In genomic region chr7:41979834-41980307, GRCh38 we compare ENCODE assay signal across 9 cellular contexts.
DNase-seq lines count a peak whose midpoint lies in the region; TF ChIP-seq lines count a peak whose summit lies in the region.
"Had no signal": no experiment of that assay in that cellular context is flagged by ENCODE, and none has a peak within 500 bp of the region (broad histone marks: within the 10 kb centered on the region; RNA-seq: fewer than 3 reads in every experiment).

No MANE protein-coding gene starts in this region.

- H3K4me1 ChIP-seq in OCI-LY3 (ENCODE audit: low read length): no peaks in the 10 kb centered on the region
- H3K4me1 ChIP-seq in fibroblast of lung (ENCODE audit: control insufficient read depth, extremely low read depth, insufficient read depth, low read length): peaks cover 7% of the 10 kb centered on the region
- H3K4me1 ChIP-seq in parathyroid adenoma: no peaks in the 10 kb centered on the region

- DNase-seq in NCI-H82 (lab: John Stamatoyannopoulos, UW): peak; percentile 24
- DNase-seq in NCI-H82 treated with DMSO at 0.1 percent for 48 hours (lab: John Stamatoyannopoulos, UW; ENCODE audit: unreplicated experiment): no peak
- DNase-seq in fibroblast of lung (ENCODE audit: low read depth in 2 of 2): peak; percentile 41 to 73
- DNase-seq in NCI-H2107 (lab: John Stamatoyannopoulos, UW): no peak
- DNase-seq in activated gamma-delta T cell treated with Interleukin-2 at 50 U/mL for 16 hours: no peak
- DNase-seq in cerebellar nuclear complex (lab: John Stamatoyannopoulos, UW): no peak

- H3K9ac ChIP-seq in OCI-LY3 (ENCODE audit: low read length) (no peak overlapping the region), fibroblast of lung (ENCODE audit: insufficient read depth, low read length) (no peak overlapping the region), parathyroid adenoma (no peak overlapping the region)
- H3K9ac ChIP-seq: BLaER1 treated with 17β-estradiol and CSF1 and Interleukin-3, amounts not matched to agents 10 nM and 100 nM had no signal

- 0 out of 2 replicates have a peak overlapping the region, but pooled peaks have one; percentile 57 for H2AFZ ChIP-seq in OCI-LY3 (ENCODE audit: low read depth, low read length)
- H2AFZ ChIP-seq in fibroblast of lung (ENCODE audit: low read length): no peak overlapping the region
- H2AFZ ChIP-seq in parathyroid adenoma: no peak overlapping the region

- no peak overlapping the region for H3K4me2 ChIP-seq in OCI-LY3 (ENCODE audit: low read length)
- H3K4me2 ChIP-seq in fibroblast of lung (ENCODE audit: extremely low read depth, insufficient read depth, low read length): peak overlapping the region; percentile 32
- no peak overlapping the region for H3K4me2 ChIP-seq in parathyroid adenoma (ENCODE audit: low read length)

- H4K20me1 ChIP-seq in OCI-LY3 (ENCODE audit: insufficient read depth, low read length) (no peaks in the 10 kb centered on the region), fibroblast of lung (ENCODE audit: control insufficient read depth, extremely low read depth, insufficient read depth, low read length) (no peaks in the 10 kb centered on the region)
- H4K20me1 ChIP-seq: BLaER1 treated with 17β-estradiol and CSF1 and Interleukin-3, amounts not matched to agents 10 nM and 100 nM had no signal

- no peak overlapping the region for H3K27ac ChIP-seq in OCI-LY3 (ENCODE audit: low read length)
- H3K27ac ChIP-seq in fibroblast of lung (ENCODE audit: insufficient read depth, low read length): no peak overlapping the region
- H3K27ac ChIP-seq in parathyroid adenoma: no peak overlapping the region
- H3K27ac ChIP-seq: BLaER1 treated with 17β-estradiol and CSF1 and Interleukin-3, amounts not matched to agents 10 nM and 100 nM had no signal

- no peaks in the 10 kb centered on the region for H3K9me3 ChIP-seq in OCI-LY3 (ENCODE audit: insufficient read depth, low read length)
- no peaks in the 10 kb centered on the region for H3K9me3 ChIP-seq in fibroblast of lung (ENCODE audit: control insufficient read depth, insufficient read depth, low read depth, low read length)
- H3K9me3 ChIP-seq in parathyroid adenoma (ENCODE audit: control insufficient read depth, low read length): no peaks in the 10 kb centered on the region
- H3K9me3 ChIP-seq: BLaER1 treated with 17β-estradiol and CSF1 and Interleukin-3, amounts not matched to agents 10 nM and 100 nM had no signal

- TF ChIP-seq CTCF in OCI-LY3 (IDR thresholded peaks at IDR 0.05; ENCODE audit: low read depth, low read length) (peak; percentile 66), fibroblast of lung (conservative IDR thresholded peaks at IDR 0.05 in 1 of 2, IDR thresholded peaks at IDR 0.05 in 1 of 2; ENCODE audit: low read depth in 1 of 2, low read length in 2 of 2) (peak; percentile 67 to 88), parathyroid adenoma (IDR thresholded peaks at IDR 0.05) (peak; percentile 51)

- H3K79me2 ChIP-seq in OCI-LY3 (ENCODE audit: low read length) (no peaks in the 10 kb centered on the region), fibroblast of lung (ENCODE audit: control insufficient read depth, insufficient read depth, low read length) (no peaks in the 10 kb centered on the region), parathyroid adenoma (no peaks in the 10 kb centered on the region)

- no peak overlapping the region for H3K4me3 ChIP-seq in OCI-LY3 (ENCODE audit: low read length)
- no peak overlapping the region for H3K4me3 ChIP-seq in fibroblast of lung (replicated peaks in 1 of 4; ENCODE audit: control extremely low read depth in 1 of 4, insufficient read depth in 1 of 4, low read depth in 3 of 4, low read length in 4 of 4)
- no peak overlapping the region for H3K4me3 ChIP-seq in parathyroid adenoma (ENCODE audit: low read depth, low read length)
- H3K4me3 ChIP-seq: BLaER1 treated with 17β-estradiol and CSF1 and Interleukin-3, amounts not matched to agents 10 nM and 100 nM had no signal

- H3K27me3 ChIP-seq in OCI-LY3 (ENCODE audit: low read depth, low read length) (peaks cover 23% of the 10 kb centered on the region), fibroblast of lung (ENCODE audit: control insufficient read depth, insufficient read depth, low read length) (no peaks in the 10 kb centered on the region), parathyroid adenoma (ENCODE audit: control insufficient read depth, insufficient read depth, low read length) (no peaks in the 10 kb centered on the region)
- H3K27me3 ChIP-seq: BLaER1 treated with 17β-estradiol and CSF1 and Interleukin-3, amounts not matched to agents 10 nM and 100 nM had no signal

- H3K36me3 ChIP-seq in OCI-LY3 (replicated peaks; ENCODE audit: low read depth, low read length): no peaks in the 10 kb centered on the region
- no peaks in the 10 kb centered on the region for H3K36me3 ChIP-seq in fibroblast of lung (ENCODE audit: control insufficient read depth, insufficient read depth, low read length)
- H3K36me3 ChIP-seq in parathyroid adenoma (ENCODE audit: control insufficient read depth, insufficient read depth, low read length): no peaks in the 10 kb centered on the region

Comparison
In these comparisons a context has a peak if more than half of its experiments do, and no peak if none do; other contexts are left out.
1. DNase-seq: peak in NCI-H82 (single experiment) and fibroblast of lung (2 of 2); none in NCI-H82 treated with DMSO at 0.1 percent for 48 hours (single experiment), NCI-H2107 (single experiment), activated gamma-delta T cell treated with Interleukin-2 at 50 U/mL for 16 hours (single experiment) and cerebellar nuclear complex (0 of 2).
2. Peak in every context shown above with its lines, with median percentiles within 50 percentile points of each other: CTCF ChIP-seq.